In the genomic region with DNA sequence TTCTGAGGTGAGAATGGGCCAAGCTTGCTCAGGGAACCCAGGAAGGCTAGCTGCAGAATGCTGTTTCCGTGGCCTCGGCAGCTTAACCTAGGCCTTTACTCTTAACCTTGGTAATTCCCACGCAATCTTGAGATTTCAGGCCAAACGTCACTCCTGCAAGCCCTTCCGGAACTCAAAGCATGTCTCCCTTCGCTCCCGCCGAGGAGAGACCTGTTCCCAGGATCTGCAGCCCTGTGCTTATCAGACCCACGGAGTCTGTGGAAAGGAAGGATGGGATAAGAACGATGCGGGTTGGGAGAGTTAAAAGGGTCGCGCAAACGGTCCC, we compare ENCODE assay signal across 9 cellular contexts. TPM values are rescaled to one million over a fixed set of nuclear protein-coding genes. Genes with fewer than 3 reads are reported as not detected.
A peak's percentile ranks its signal among the peaks of the same experiment; 100 is the strongest.
DNase-seq lines count a peak whose midpoint lies in the region; ATAC-seq and TF ChIP-seq lines count a peak whose summit lies in the region.
"Had no signal": no experiment of that assay in that cellular context is flagged by ENCODE, and none has a peak within 500 bp of the region (broad histone marks: within the 10 kb centered on the region; RNA-seq: fewer than 3 reads in every experiment).

No MANE protein-coding gene starts in this region.

- H3K36me3 ChIP-seq in mucosa of descending colon (ENCODE audit: low read depth): no peaks in the 10 kb centered on the region
- H3K36me3 ChIP-seq in urinary bladder (ENCODE audit: insufficient read depth): no peaks in the 10 kb centered on the region

- DNase-seq in Right ventricle myocardium inferior (ENCODE audit: missing footprints) (no peak), cardiac septum (ENCODE audit: low spot score) (no peak), choroid plexus epithelial cell (ENCODE audit: low read depth) (no peak), mucosa of descending colon (no peak), NCI-H1417 (lab: John Stamatoyannopoulos, UW) (no peak), SK-N-DZ (ENCODE audit: low spot score) (no peak)
- DNase-seq in stimulated activated CD4-positive, alpha-beta T cell treated with anti-CD3 and anti-CD28 coated beads, Interleukin-4, amount 100 ng/mL, for 24 hours: no peak

- peaks cover 4% of the 10 kb centered on the region for H3K4me1 ChIP-seq in mucosa of descending colon (ENCODE audit: low read depth)
- no peaks in the 10 kb centered on the region for H3K4me1 ChIP-seq in urinary bladder (ENCODE audit: insufficient read depth)

- H3K27ac ChIP-seq in urinary bladder (ENCODE audit: low read depth): no peak overlapping the region

- 12% methylated on average over 14 of the region's 14 CpGs for WGBS in urinary bladder

- ATAC-seq in Right ventricle myocardium inferior (peak; percentile 15), mucosa of descending colon (peak; percentile 2)

- TF ChIP-seq CTCF in choroid plexus epithelial cell (conservative IDR thresholded peaks at IDR 0.05; ENCODE audit: low read depth, low read length) (no peak), mucosa of descending colon (IDR thresholded peaks at IDR 0.05) (no peak)

- intact Hi-C loops in Right ventricle myocardium inferior (cut with DNase I) (no loop called here), cardiac septum (cut with DNase I) (loop anchor here (2.0 kb wide), 1 partner anchor 33 kb away; the partner anchor contains the start of gene ZNF232), mucosa of descending colon (cut with DNase I, micrococcal nuclease) (no loop called here)

- H3K9me3 ChIP-seq in mucosa of descending colon: peaks cover 9% of the 10 kb centered on the region

- peak overlapping the region; percentile 72 for H3K4me3 ChIP-seq in choroid plexus epithelial cell (ENCODE audit: low read depth, low read length)
- H3K4me3 ChIP-seq in mucosa of descending colon: peak overlapping the region; percentile 68
- H3K4me3 ChIP-seq in urinary bladder (ENCODE audit: low read depth, low read length): peak overlapping the region; percentile 71

RNA-seq across cellular contexts. Expression of gene ZFP3, which starts 0.5 kb away (rescaled TPM):
- 9.6 TPM for total RNA-seq in Right ventricle myocardium inferior
- 12.6 TPM for total RNA-seq in cardiac septum
- total RNA-seq in mucosa of descending colon: 10 to 100 TPM in 2 of 3 donors, 1 to 10 TPM in 1; 8.0 to 11.2 (median 10.8) TPM
- total RNA-seq in urinary bladder: 9.2 TPM
- polyA plus RNA-seq in urinary bladder: 3.9 TPM
- polyA plus RNA-seq in SK-N-DZ (2014; cell fraction: cytosol; rRNA removed): 6.2 and 6.3 TPM in 2 replicates
- polyA plus RNA-seq in SK-N-DZ (2014; cell fraction: nucleus; rRNA removed): 3.6 and 6.9 TPM in 2 replicates

RNA-seq across cellular contexts. Expression of gene ZNF232, which starts 33.9 kb away (rescaled TPM):
- total RNA-seq in Right ventricle myocardium inferior (4.9 TPM), cardiac septum (4.1 TPM), mucosa of descending colon (10 to 100 TPM in 1 of 3 donors, 1 to 10 TPM in 2; 8.2 to 12.1 (median 8.4) TPM), urinary bladder (9.1 TPM)
- polyA plus RNA-seq in urinary bladder: 9.0 TPM
- 37.5 and 38.0 TPM in 2 replicates for polyA plus RNA-seq in SK-N-DZ (2014; cell fraction: cytosol; rRNA removed)
- 39.2 and 46.1 TPM in 2 replicates for polyA plus RNA-seq in SK-N-DZ (2014; cell fraction: nucleus; rRNA removed)

RNA-seq across cellular contexts. Expression of gene USP6, which starts 38.1 kb away (rescaled TPM):
- total RNA-seq in Right ventricle myocardium inferior (0.08 TPM), cardiac septum (0.08 TPM), mucosa of descending colon (under 1 TPM in 2 of 3 donors, not detected in 1; 0.09 to 0.10 TPM), urinary bladder (0.85 TPM)
- polyA plus RNA-seq in urinary bladder: 0.03 TPM
- not detected in 2 replicates for polyA plus RNA-seq in SK-N-DZ (2014; cell fraction: cytosol; rRNA removed)
- polyA plus RNA-seq in SK-N-DZ (2014; cell fraction: nucleus; rRNA removed): 0.02 TPM in 2 replicates

RNA-seq across cellular contexts. Expression of gene SLC52A1, which starts 42.5 kb away (rescaled TPM):
- total RNA-seq in Right ventricle myocardium inferior (not detected), cardiac septum (not detected), mucosa of descending colon (1 to 10 TPM; 3.0 to 5.3 (median 3.6) TPM), urinary bladder (0.58 TPM)
- polyA plus RNA-seq in urinary bladder: 0.35 TPM
- not detected in 2 replicates for polyA plus RNA-seq in SK-N-DZ (2014; cell fraction: cytosol; rRNA removed)
- not detected in 2 replicates for polyA plus RNA-seq in SK-N-DZ (2014; cell fraction: nucleus; rRNA removed)
- total RNA-seq: mucosa of gallbladder had no signal
